Comparison of ENCODE assay signal across 12 cellular contexts in the genomic region with DNA sequence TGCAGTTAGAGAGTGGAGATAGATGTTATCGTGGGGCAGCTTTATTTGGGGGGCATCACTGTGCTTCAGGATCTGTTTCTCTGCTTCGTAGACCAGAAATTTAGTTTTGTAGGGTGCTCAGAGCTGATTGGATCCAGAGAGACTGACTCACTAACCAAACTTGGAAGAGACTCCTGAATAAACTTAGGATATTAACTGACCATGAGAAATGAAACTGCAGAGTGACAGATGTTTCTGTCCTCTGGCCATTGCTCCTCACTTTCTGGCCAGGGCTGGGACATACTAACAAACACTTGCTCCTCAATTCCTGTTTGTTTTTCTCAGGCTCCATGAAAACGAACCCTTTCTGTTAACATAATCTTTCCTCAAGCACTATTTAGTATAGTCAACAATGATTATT. TPM values are rescaled to one million over a fixed set of nuclear protein-coding genes. Genes with fewer than 3 reads are reported as not detected.
DNase-seq lines count a peak whose midpoint lies in the region; ATAC-seq, FAIRE-seq and TF ChIP-seq lines count a peak whose summit lies in the region.
"Had no signal": no experiment of that assay in that cellular context is flagged by ENCODE, and none has a peak within 500 bp of the region (broad histone marks: within the 10 kb centered on the region; RNA-seq: fewer than 3 reads in every experiment).

No MANE protein-coding gene starts in this region.

- 0 out of 2 replicates have a peak overlapping the region, but pooled peaks have one; percentile 4 for H3K4me3 ChIP-seq in GM12878
- peak overlapping the region in 1 of 3 donors; percentile 6 for H3K4me3 ChIP-seq in liver (ENCODE audit: low read depth in 1 of 3, low read length in 3 of 3)
- no peak overlapping the region for H3K4me3 ChIP-seq in upper lobe of left lung

- BruUV-seq in GM12878 (replicated peaks; lab: Mats Ljungman, UMichigan): no TSS peak

- H3K27ac ChIP-seq in GM12878 (ENCODE audit: control insufficient read depth, insufficient read depth) (no peak overlapping the region), liver (ENCODE audit: low read depth in 1 of 2, low read length in 2 of 2) (peak overlapping the region; percentile 63 to 93), upper lobe of left lung (peak overlapping the region in 3 of 4 donors; percentile 28 to 60 (median 28))

- H3K9ac ChIP-seq in GM12878 (ENCODE audit: control insufficient read depth, insufficient read depth, low read length): no peak overlapping the region
- peak overlapping the region in 1 of 2 donors; percentile 29 for H3K9ac ChIP-seq in liver (ENCODE audit: low read depth in 1 of 2, low read length in 2 of 2)

- DNase-seq in activated naive CD8-positive, alpha-beta T cell treated with anti-CD3 and anti-CD28 coated beads, Interleukin-2, amount 50 U/mL, for 24 hours: no peak
- DNase-seq in GM12878 (ENCODE audit: low read depth, low spot score) (no peak), upper lobe of left lung (no peak), nucleus accumbens (lab: John Stamatoyannopoulos, UW) (no peak), NCI-H82 treated with DMSO at 0.1 percent for 48 hours (lab: John Stamatoyannopoulos, UW; ENCODE audit: unreplicated experiment) (no peak)
- DNase-seq: activated CD4-positive, alpha-beta T cell treated with anti-CD3 and anti-CD28 coated beads for 1 hour; amygdala; NCI-H1417; occipital lobe had no signal

- no peak for ATAC-seq in activated naive CD8-positive, alpha-beta T cell treated with anti-CD3 and anti-CD28 coated beads, Interleukin-2, amount 50 U/mL, for 24 hours
- ATAC-seq in GM12878 (no peak), upper lobe of left lung (ENCODE audit: low FRiP score in 2 of 2) (no peak), HG02852 (IDR thresholded peaks at IDR 0.05; ENCODE audit: unreplicated experiment) (no peak)

- TF ChIP-seq RAD21 in GM12878 (IDR thresholded peaks at IDR 0.05; ENCODE audit: insufficient read depth, low read depth, low read length): no peak
- TF ChIP-seq RAD21 in liver (IDR thresholded peaks at IDR 0.05): peak in 1 of 2 donors; percentile 26

- H3K4me2 ChIP-seq in GM12878 (ENCODE audit: control insufficient read depth, insufficient read depth): no peak overlapping the region; the same call in 1 of the 2 replicates

- no peak for FAIRE-seq in GM12878 (lab: Jason Lieb, UNC)

- H3K36me3 Mint-ChIP-seq in activated naive CD8-positive, alpha-beta T cell: peaks cover 5% of the 10 kb centered on the region
- peaks cover 24% of the 10 kb centered on the region for H3K36me3 Mint-ChIP-seq in activated naive CD8-positive, alpha-beta T cell treated with anti-CD3 and anti-CD28 coated beads, Interleukin-2, amount 50 U/mL, for 24 hours (ENCODE audit: low read depth)

- SMC1A ChIA-PET in GM12878 (lab: Charles Lee; ENCODE audit: uncharacterized antibody, unreplicated experiment): interaction anchor here (0.7 to 3.3 kb wide), 10 partner anchors 13 to 70 kb away, joined by 3 to 14 read pairs (median 4); no protein-coding TSS in a partner anchor

- H3K4me1 ChIP-seq in GM12878 (ENCODE audit: control insufficient read depth, insufficient read depth, low read length): peaks cover 12% of the 10 kb centered on the region
- peaks cover 25 to 73% (median 54%) of the 10 kb centered on the region in 4 donors for H3K4me1 ChIP-seq in liver (ENCODE audit: control insufficient read depth in 4 of 4, insufficient read depth in 4 of 4, low read length in 3 of 4)
- H3K4me1 ChIP-seq in upper lobe of left lung: peaks cover 32 to 73% (median 40%) of the 10 kb centered on the region in 4 donors

- CTCF ChIA-PET in GM12878 (lab: Yijun Ruan, JAX): interaction anchor here (0.9 to 1.8 kb wide), 8 partner anchors 12 to 154 kb away, joined by 3 to 9 read pairs (median 3); a partner anchor contains a TSS

- intact Hi-C loops in GM12878 (cut with micrococcal nuclease; ENCODE audit: unreplicated experiment): loop anchor here (5.0 kb wide), 1 partner anchor 150 kb away; a partner anchor contains a TSS

- peak overlapping the region; percentile 18 for H3K27ac Mint-ChIP-seq in activated naive CD8-positive, alpha-beta T cell
- no peak overlapping the region for H3K27ac Mint-ChIP-seq in activated naive CD8-positive, alpha-beta T cell treated with anti-CD3 and anti-CD28 coated beads, Interleukin-2, amount 50 U/mL, for 24 hours

- peaks cover 90% of the 10 kb centered on the region for H3K79me2 ChIP-seq in GM12878 (ENCODE audit: control insufficient read depth, insufficient read depth, low read length)

- TF ChIP-seq CTCF in GM12878 (IDR thresholded peaks at IDR 0.05 in 2 of 3, conservative IDR thresholded peaks at IDR 0.05 in 1 of 3; ENCODE audit: control insufficient read depth in 2 of 3, extremely low read depth in 1 of 3, insufficient read depth in 1 of 3, low read depth in 3 of 3, low read length in 3 of 3): no peak
- no peak for TF ChIP-seq CTCF in liver (IDR thresholded peaks at IDR 0.05; ENCODE audit: low read depth, low read length, missing input control)
- no peak for TF ChIP-seq CTCF in upper lobe of left lung (IDR thresholded peaks at IDR 0.05)

- H3K27me3 ChIP-seq in GM12878 (replicated peaks in 1 of 2; ENCODE audit: control insufficient read depth in 2 of 2, insufficient read depth in 2 of 2, low read length in 1 of 2): no peaks in the 10 kb centered on the region
- H3K27me3 ChIP-seq in liver (ENCODE audit: control insufficient read depth in 4 of 4, insufficient read depth in 4 of 4, low read length in 3 of 4): no peaks in the 10 kb centered on the region
- no peaks in the 10 kb centered on the region for H3K27me3 ChIP-seq in upper lobe of left lung

- H3K9me3 ChIP-seq in GM12878 (replicated peaks; ENCODE audit: control insufficient read depth, insufficient read depth, low read length): no peaks in the 10 kb centered on the region
- H3K9me3 ChIP-seq in liver (ENCODE audit: control insufficient read depth in 4 of 4, low read length in 3 of 4): no peaks in the 10 kb centered on the region
- H3K9me3 ChIP-seq in upper lobe of left lung: no peaks in the 10 kb centered on the region

- RAD21 ChIA-PET in GM12878 (lab: Charles Lee; ENCODE audit: unreplicated experiment): interaction anchor here (0.5 to 4.4 kb wide), 6 partner anchors 17 to 1684 kb away, joined by 3 to 31 read pairs (median 3); a partner anchor contains a TSS

- peaks cover 64% of the 10 kb centered on the region for H3K4me1 Mint-ChIP-seq in activated naive CD8-positive, alpha-beta T cell (ENCODE audit: low read depth)
- peaks cover 66% of the 10 kb centered on the region for H3K4me1 Mint-ChIP-seq in activated naive CD8-positive, alpha-beta T cell treated with anti-CD3 and anti-CD28 coated beads, Interleukin-2, amount 50 U/mL, for 24 hours

- no peak overlapping the region for H2AFZ ChIP-seq in GM12878 (ENCODE audit: control insufficient read depth, low read depth, low read length)

- H4K20me1 ChIP-seq in GM12878 (ENCODE audit: control insufficient read depth, insufficient read depth): no peaks in the 10 kb centered on the region; the same call in 1 of the 2 replicates

- WGBS in GM12878 (ENCODE audit: insufficient coverage, insufficient replicate concordance, low lambda C conversion rate, missing lambda C conversion rate): 97% methylated on average over 3 of the region's 3 CpGs
- WGBS in liver: 30% methylated on average over 3 of the region's 3 CpGs
- WGBS in upper lobe of left lung, 2 donors: 51 to 56% methylated on average over 3 of the region's 3 CpGs

- no peaks in the 10 kb centered on the region for H3K27me3 Mint-ChIP-seq in activated naive CD8-positive, alpha-beta T cell
- H3K27me3 Mint-ChIP-seq in activated naive CD8-positive, alpha-beta T cell treated with anti-CD3 and anti-CD28 coated beads, Interleukin-2, amount 50 U/mL, for 24 hours: no peaks in the 10 kb centered on the region

- H3K36me3 ChIP-seq in GM12878 (ENCODE audit: control insufficient read depth in 2 of 2, insufficient read depth in 2 of 2, low read length in 1 of 2) (peaks cover 0 to 4% of the 10 kb centered on the region in 2 experiments; a peak in 1 of 4 replicates), liver (ENCODE audit: control insufficient read depth in 4 of 4, insufficient read depth in 3 of 4, low read depth in 1 of 4, low read length in 3 of 4) (no peaks in the 10 kb centered on the region), upper lobe of left lung (no peaks in the 10 kb centered on the region)

- in situ Hi-C loops in GM12878 (cut with MboI): no loop called here

- H3K9me3 Mint-ChIP-seq in activated naive CD8-positive, alpha-beta T cell (ENCODE audit: low read depth): no peaks in the 10 kb centered on the region
- no peaks in the 10 kb centered on the region for H3K9me3 Mint-ChIP-seq in activated naive CD8-positive, alpha-beta T cell treated with anti-CD3 and anti-CD28 coated beads, Interleukin-2, amount 50 U/mL, for 24 hours

- no peak overlapping the region for H3K4me3 Mint-ChIP-seq in activated naive CD8-positive, alpha-beta T cell
- no peak overlapping the region for H3K4me3 Mint-ChIP-seq in activated naive CD8-positive, alpha-beta T cell treated with anti-CD3 and anti-CD28 coated beads, Interleukin-2, amount 50 U/mL, for 24 hours

- POLR2A ChIA-PET in GM12878 (lab: Charles Lee): interaction anchor here (0.9 to 1.6 kb wide), 4 partner anchors 18 to 37 kb away, joined by 4 to 9 read pairs (median 6); a partner anchor contains a TSS

- TF ChIP-seq EP300 in GM12878 (IDR thresholded peaks at IDR 0.05; ENCODE audit: borderline replicate concordance in 1 of 2, control insufficient read depth in 1 of 2, low read depth in 2 of 2, low read length in 2 of 2) (no peak), upper lobe of left lung (IDR thresholded peaks at IDR 0.05) (no peak)

- TF ChIP-seq POLR2A in GM12878 (IDR thresholded peaks at IDR 0.05; ENCODE audit: low read depth, low read length) (no peak), upper lobe of left lung (IDR thresholded peaks at IDR 0.05) (no peak)

RNA-seq across cellular contexts. Expression of a gene that starts 4.3 kb away (rescaled TPM):
- total RNA-seq in GM12878 (2013; cell fraction: nucleolus; rRNA removed): 28.8 and 30.6 TPM in 2 replicates
- total RNA-seq in GM12878 (2014; rRNA removed) (6.7 and 8.2 TPM in 2 replicates), GM12878 (2014; rRNA removed; fragmentation: Illumina TruSeq; extraction: Trizol) (7.0 and 7.8 TPM in 2 replicates), GM12878 (2021) (20.3 and 23.7 TPM in 2 replicates), liver (10 to 100 TPM in 1 of 2 donors, 1 to 10 TPM in 1; 8.5 to 10.6 TPM), upper lobe of left lung (10 to 100 TPM; 22.5 to 35.2 (median 26.7) TPM)
- polyA plus RNA-seq in GM12878 (2011; ENCODE audit: low read depth): 6.0 TPM
- polyA plus RNA-seq in GM12878 (2011; rRNA removed) (3.5 and 6.9 TPM in 2 replicates), GM12878 (2014; fragmentation: Illumina TruSeq; extraction: Trizol) (10.9 and 14.4 TPM in 2 replicates), GM12878 (2014; fragmentation: Nextera tagmentation; extraction: Ambion mirVana) (1 to 10 TPM in 1 of 2 experiments, under 1 TPM in 1; 0.95 to 1.3 TPM), GM12878 (2014; rRNA removed) (13.5 and 16.0 TPM in 2 replicates), GM12878 (2016; fragmentation: Nextera tagmentation; extraction: Ambion mirVana) (10 to 100 TPM in 1 of 2 experiments, 1 to 10 TPM in 1; 9.0 to 10.7 TPM), liver (1 to 10 TPM; 4.4 to 6.6 TPM)
- polyA plus RNA-seq in GM12878 (2011; cell fraction: cytosol; rRNA removed): 9.1 and 10.4 TPM in 2 replicates
- 18.4 and 19.5 TPM in 2 replicates for polyA plus RNA-seq in GM12878 (2011; cell fraction: nucleus; rRNA removed)
- polyA plus RNA-seq in GM12878 (2012): 8.6 and 9.8 TPM in 2 replicates
- 9.6 and 12.7 TPM in 2 replicates for polyA minus RNA-seq in GM12878 (2011; rRNA and poly(A)+ RNA removed)
- 7.6 and 8.3 TPM in 2 replicates for polyA minus RNA-seq in GM12878 (2011; cell fraction: cytosol; rRNA and poly(A)+ RNA removed)
- 6.0 and 12.9 TPM in 2 replicates for polyA minus RNA-seq in GM12878 (2011; cell fraction: nucleus; rRNA and poly(A)+ RNA removed)

RNA-seq across cellular contexts. Expression of a gene that starts 36.8 kb away (rescaled TPM):
- total RNA-seq in GM12878 (2013; cell fraction: nucleolus; rRNA removed): 39.4 and 44.8 TPM in 2 replicates
- total RNA-seq in GM12878 (2014; rRNA removed) (99.2 and 137 TPM in 2 replicates), GM12878 (2014; rRNA removed; fragmentation: Illumina TruSeq; extraction: Trizol) (137 and 141 TPM in 2 replicates), GM12878 (2021) (106 and 109 TPM in 2 replicates), liver (10 to 100 TPM; 72.9 to 90.2 TPM), upper lobe of left lung (100 to 1,000 TPM in 4 of 6 donors, 10 to 100 TPM in 2; 38.8 to 164 (median 116) TPM)
- 96.8 TPM for polyA plus RNA-seq in GM12878 (2011; ENCODE audit: low read depth)
- polyA plus RNA-seq in GM12878 (2011; rRNA removed) (145 and 237 TPM in 2 replicates), GM12878 (2014; fragmentation: Illumina TruSeq; extraction: Trizol) (153 and 210 TPM in 2 replicates), GM12878 (2014; fragmentation: Nextera tagmentation; extraction: Ambion mirVana) (100 to 1,000 TPM; 132 to 152 TPM), GM12878 (2014; rRNA removed) (149 and 159 TPM in 2 replicates), GM12878 (2016; fragmentation: Nextera tagmentation; extraction: Ambion mirVana) (100 to 1,000 TPM; 131 to 147 TPM), liver (10 to 100 TPM; 56.7 to 69.8 TPM)
- polyA plus RNA-seq in GM12878 (2011; cell fraction: cytosol; rRNA removed): 45.3 and 45.6 TPM in 2 replicates
- polyA plus RNA-seq in GM12878 (2011; cell fraction: nucleus; rRNA removed): 28.1 and 37.8 TPM in 2 replicates
- polyA plus RNA-seq in GM12878 (2012): 129 and 139 TPM in 2 replicates
- polyA minus RNA-seq in GM12878 (2011; rRNA and poly(A)+ RNA removed): 46.0 and 48.4 TPM in 2 replicates
- 20.2 and 26.7 TPM in 2 replicates for polyA minus RNA-seq in GM12878 (2011; cell fraction: cytosol; rRNA and poly(A)+ RNA removed)
- polyA minus RNA-seq in GM12878 (2011; cell fraction: nucleus; rRNA and poly(A)+ RNA removed): 8.8 and 13.1 TPM in 2 replicates
